ENCODE assay signal across 27 cellular contexts in genomic region chr11:10075141-10075540, GRCh38.
"Had no signal": no experiment of that assay in that cellular context is flagged by ENCODE, and none has a peak within 500 bp of the region (broad histone marks: within the 10 kb centered on the region; RNA-seq: fewer than 3 reads in every experiment).

No MANE protein-coding gene starts in this region.

- H3K4me1 Mint-ChIP-seq: activated B cell treated with CpG ODN at 0.5 μM for 24 hours; activated naive CD4-positive, alpha-beta T cell treated with anti-CD3 and anti-CD28 coated beads, Interleukin-2, amount 10 ng/mL, durations not matched to agents 7 days and 5 days; activated naive CD8-positive, alpha-beta T cell treated with anti-CD3 and anti-CD28 coated beads, Interleukin-2, amount 10 ng/mL, durations not matched to agents 7 days and 5 days had no signal

- H3K36me3 ChIP-seq: adrenal gland had no signal

- FAIRE-seq: TTC549 had no signal

- H3K4me1 ChIP-seq: adrenal gland had no signal

- H3K27me3 Mint-ChIP-seq: activated B cell treated with CpG ODN at 0.5 μM for 24 hours; activated naive CD4-positive, alpha-beta T cell treated with anti-CD3 and anti-CD28 coated beads, Interleukin-2, amount 10 ng/mL, durations not matched to agents 7 days and 5 days; activated naive CD8-positive, alpha-beta T cell treated with anti-CD3 and anti-CD28 coated beads, Interleukin-2, amount 10 ng/mL, durations not matched to agents 7 days and 5 days; activated T-cell treated with anti-CD3 and anti-CD28 coated beads, Interleukin-2, amount 50 U/mL, for 24 hours; T-cell had no signal

- H3K27me3 ChIP-seq: adrenal gland had no signal

- DNase-seq: activated B cell treated with CpG ODN at 0.5 μM for 24 hours; activated CD4-positive, alpha-beta T cell treated with anti-CD3 and anti-CD28 coated beads for 4 hours; activated CD8-positive, alpha-beta memory T cell treated with anti-CD3 and anti-CD28 coated beads, Interleukin-2, amount 50 U/mL, for 48 hours; activated CD8-positive, alpha-beta T cell treated with anti-CD3 and anti-CD28 coated beads, Interleukin-2, amount 10 ng/mL, durations not matched to agents 7 days and 5 days; activated gamma-delta T cell; activated naive CD4-positive, alpha-beta T cell treated with anti-CD3 and anti-CD28 coated beads, Interleukin-2, amount 10 ng/mL, durations not matched to agents 7 days and 5 days; activated naive CD8-positive, alpha-beta T cell treated with anti-CD3 and anti-CD28 coated beads, Interleukin-2, amount 10 ng/mL, durations not matched to agents 7 days and 5 days; activated T-cell treated with anti-CD3 and anti-CD28 coated beads, Interleukin-2, amount 50 U/mL, for 24 hours; adrenal gland; anterior cingulate cortex; Karpas-422; MM.1S; NCI-H1105; NCI-H1436; NCI-H1694 treated with DMSO at 0.1 percent for 48 hours; NCI-H2029 treated with DMSO at 0.1 percent for 48 hours; NCI-H345; NCI-H510A; NCI-H526 treated with DMSO at 0.1 percent for 48 hours; NCI-H82; RPMI8226; T-cell; T-helper 2 cell; T1000 had no signal

- H3K27ac ChIP-seq: adrenal gland, SK-N-MC had no signal

- H3K4me3 ChIP-seq: adrenal gland, SK-N-MC had no signal

- H3K27ac Mint-ChIP-seq: activated B cell treated with CpG ODN at 0.5 μM for 24 hours; activated CD8-positive, alpha-beta T cell treated with anti-CD3 and anti-CD28 coated beads, Interleukin-2, amount 10 ng/mL, durations not matched to agents 7 days and 5 days; activated naive CD4-positive, alpha-beta T cell treated with anti-CD3 and anti-CD28 coated beads, Interleukin-2, amount 10 ng/mL, durations not matched to agents 7 days and 5 days; activated naive CD8-positive, alpha-beta T cell treated with anti-CD3 and anti-CD28 coated beads, Interleukin-2, amount 10 ng/mL, durations not matched to agents 7 days and 5 days; activated T-cell treated with anti-CD3 and anti-CD28 coated beads, Interleukin-2, amount 50 U/mL, for 24 hours; T-cell had no signal

- H3K4me3 Mint-ChIP-seq: activated B cell treated with CpG ODN at 0.5 μM for 24 hours; activated CD8-positive, alpha-beta T cell treated with anti-CD3 and anti-CD28 coated beads, Interleukin-2, amount 10 ng/mL, durations not matched to agents 7 days and 5 days; activated naive CD4-positive, alpha-beta T cell treated with anti-CD3 and anti-CD28 coated beads, Interleukin-2, amount 10 ng/mL, durations not matched to agents 7 days and 5 days; activated naive CD8-positive, alpha-beta T cell treated with anti-CD3 and anti-CD28 coated beads, Interleukin-2, amount 10 ng/mL, durations not matched to agents 7 days and 5 days; activated T-cell treated with anti-CD3 and anti-CD28 coated beads, Interleukin-2, amount 50 U/mL, for 24 hours; T-cell had no signal

- ATAC-seq: activated CD8-positive, alpha-beta T cell treated with anti-CD3 and anti-CD28 coated beads, Interleukin-2, amount 10 ng/mL, durations not matched to agents 7 days and 5 days; Right ventricle myocardium inferior; T-cell had no signal
